ENCODE assay signal across 28 cellular contexts in genomic region chr20:54107181-54107580, GRCh38. TPM values are rescaled to one million over a fixed set of nuclear protein-coding genes. Genes with fewer than 3 reads are reported as not detected.
A peak's percentile ranks its signal among the peaks of the same experiment; 100 is the strongest.
DNase-seq lines count a peak whose midpoint lies in the region; ATAC-seq and TF ChIP-seq lines count a peak whose summit lies in the region.
"Had no signal": no experiment of that assay in that cellular context is flagged by ENCODE, and none has a peak within 500 bp of the region (broad histone marks: within the 10 kb centered on the region; RNA-seq: fewer than 3 reads in every experiment).

No MANE protein-coding gene starts in this region.

- ATAC-seq in RWPE2 (ENCODE audit: low read depth), result no peak
- ATAC-seq in GM18520 (IDR thresholded peaks at IDR 0.05; ENCODE audit: unreplicated experiment), result no peak
- no peak for ATAC-seq in GM21786 (IDR thresholded peaks at IDR 0.05; ENCODE audit: unreplicated experiment)
- ATAC-seq: PC-3 had no signal

- peak; percentile 24 for DNase-seq in NCI-H2171 treated with DMSO at 0.1 percent for 48 hours (lab: John Stamatoyannopoulos, UW)
- no peak for DNase-seq in NCI-H2171 (lab: John Stamatoyannopoulos, UW)
- no peak for DNase-seq in RWPE2 (ENCODE audit: low spot score)
- DNase-seq in epithelial cell of prostate (ENCODE audit: low read depth, low spot score), result no peak
- DNase-seq in osteoblast (ENCODE audit: insufficient read length, low spot score, missing footprints), result peak; percentile 11
- no peak for DNase-seq in AG08396 (ENCODE audit: low spot score)
- DNase-seq: CD4-positive, CD25-positive, alpha-beta regulatory T cell; HCEC 1CT; Kasumi-1; NCI-H1092 treated with DMSO at 0.1 percent for 48 hours; NCI-H1436; NCI-H187; NCI-H2081 treated with DMSO at 0.1 percent for 48 hours; NCI-H446; NCI-H526; NCI-H82; NK-92 treated with Interleukin-12 subunit alpha and Interleukin-12 subunit beta, amount 100 ng/mL, for 24 hours; PC-3; SHP77 had no signal

- H3K9me3 ChIP-seq in RWPE2 (ENCODE audit: severe bottlenecking), result no peaks in the 10 kb centered on the region
- H3K9me3 ChIP-seq in osteoblast (ENCODE audit: low read depth, low read length), result no peaks in the 10 kb centered on the region

- H3K4me3 ChIP-seq in RWPE2 (ENCODE audit: severe bottlenecking) (no peak overlapping the region), osteoblast (ENCODE audit: insufficient read depth, low read length) (no peak overlapping the region)
- H3K4me3 ChIP-seq: BLaER1 had no signal

- no peaks in the 10 kb centered on the region for H3K27me3 ChIP-seq in RWPE2 (ENCODE audit: insufficient read depth, poor library complexity, severe bottlenecking)
- no peaks in the 10 kb centered on the region for H3K27me3 ChIP-seq in osteoblast (ENCODE audit: insufficient read depth, low read length)
- H3K27me3 ChIP-seq: BLaER1 had no signal

- no peaks in the 10 kb centered on the region for H3K79me2 ChIP-seq in osteoblast (ENCODE audit: insufficient read depth, low read length)

- H3K36me3 ChIP-seq in RWPE2 (ENCODE audit: low read depth) (no peaks in the 10 kb centered on the region), osteoblast (ENCODE audit: insufficient read depth, low read length) (no peaks in the 10 kb centered on the region)
- H3K36me3 ChIP-seq: BLaER1 had no signal

- no peak overlapping the region for H3K4me2 ChIP-seq in osteoblast (ENCODE audit: insufficient read depth, low read length)
- H3K4me2 ChIP-seq: BLaER1 had no signal

- H3K27ac ChIP-seq in RWPE2 (ENCODE audit: poor library complexity, severe bottlenecking), result peak overlapping the region; percentile 59
- peak overlapping the region; percentile 34 for H3K27ac ChIP-seq in epithelial cell of prostate
- no peak overlapping the region for H3K27ac ChIP-seq in osteoblast (ENCODE audit: low read depth, low read length)
- H3K27ac ChIP-seq: 22Rv1, BLaER1, HL-60 had no signal

- H4K20me1 ChIP-seq in osteoblast (ENCODE audit: insufficient read depth, low read length), result no peaks in the 10 kb centered on the region
- H4K20me1 ChIP-seq: BLaER1 had no signal

- TF ChIP-seq CTCF in RWPE2 (IDR thresholded peaks at IDR 0.05; ENCODE audit: poor library complexity, severe bottlenecking) (no peak), osteoblast (IDR thresholded peaks at IDR 0.05; ENCODE audit: extremely low read depth, low read depth, low read length) (no peak)

- H2AFZ ChIP-seq in osteoblast (ENCODE audit: low read length), result no peak overlapping the region

- peaks cover 53% of the 10 kb centered on the region for H3K4me1 ChIP-seq in RWPE2 (ENCODE audit: insufficient read depth, poor library complexity, severe bottlenecking)
- peaks cover 8% of the 10 kb centered on the region for H3K4me1 ChIP-seq in osteoblast (ENCODE audit: insufficient read depth, low read length)
- H3K4me1 ChIP-seq: BLaER1 had no signal

RNA-seq across cellular contexts. Expression of gene BCAS1, which starts 36.8 kb away (rescaled TPM):
- total RNA-seq in osteoblast, result under 0.01 TPM in 1 of 2 replicates, not detected in the other
- total RNA-seq: Daoy, G401, RPMI7951, SK-MEL-5 had no signal

Comparison
In these comparisons a context has a peak if more than half of its experiments do, and no peak if none do; other contexts are left out.
1. DNase-seq: peak in NCI-H2171 treated with DMSO at 0.1 percent for 48 hours (single experiment) and osteoblast (single experiment); none in NCI-H2171 (single experiment), RWPE2 (single experiment), epithelial cell of prostate (single experiment) and AG08396 (single experiment).